In the genomic region with DNA sequence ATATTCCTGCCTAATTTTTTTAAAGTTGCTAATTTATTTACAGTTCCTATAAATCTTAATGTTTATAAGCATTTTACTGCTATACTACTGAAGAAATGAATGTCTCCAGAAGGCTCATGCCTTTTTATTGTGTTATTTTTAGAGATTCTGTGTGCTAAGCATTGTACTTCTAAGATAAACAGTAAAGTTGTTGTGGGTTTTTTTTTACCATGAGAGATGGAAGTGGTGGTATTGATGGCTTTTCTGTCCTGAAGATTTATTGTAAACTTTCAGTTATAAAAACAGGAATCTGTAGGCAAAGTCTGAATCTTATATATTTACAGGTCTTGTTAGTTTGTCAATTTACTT, we compare ENCODE assay signal across 30 cellular contexts.
DNase-seq lines count a peak whose midpoint lies in the region; ATAC-seq and TF ChIP-seq lines count a peak whose summit lies in the region.
"Had no signal": no experiment of that assay in that cellular context is flagged by ENCODE, and none has a peak within 500 bp of the region (broad histone marks: within the 10 kb centered on the region; RNA-seq: fewer than 3 reads in every experiment).

No MANE protein-coding gene starts in this region.

- no peak overlapping the region for H3K4me3 ChIP-seq in KMS-11 (IDR thresholded peaks at IDR 0.05; ENCODE audit: insufficient read depth, low read depth, low read length)
- H3K4me3 ChIP-seq: ascending aorta, colonic mucosa, GM23248, mucosa of descending colon, Peyer's patch, upper lobe of left lung had no signal

- DNase-seq in activated naive CD4-positive, alpha-beta T cell treated with Interleukin-2 at 50 U/mL for 16 hours, result no peak
- no peak for DNase-seq in activated T-helper 2 cell treated with anti-CD3 and anti-CD28 coated beads, Interferon-gamma antibody, Interleukin-2, Interleukin-4, amounts not matched to agents 10 μg/mL and 5 μg/mL and 100 μg/mL, durations not matched to agents 14 hours and 24 hours and 36 hours (ENCODE audit: low spot score)
- no peak for DNase-seq in stimulated activated effector memory CD8-positive, alpha-beta T cell treated with anti-CD3 and anti-CD28 coated beads, Interleukin-12 subunit alpha, Interleukin-12 subunit beta, amount 100 ng/mL, for 72 hours (ENCODE audit: low spot score in 2 of 2)
- no peak for DNase-seq in SHP77 (lab: John Stamatoyannopoulos, UW)
- DNase-seq: colonic mucosa; DMS79 treated with DMSO at 0.1 percent for 48 hours; effector CD8-positive, alpha-beta T cell; GDM1; GM23248; hippocampal formation; left colon; mucosa of descending colon; NCI-H1092; NCI-H1694; NCI-H446; NCI-H748 treated with DMSO at 0.1 percent for 48 hours; nephron progenitor cell; Peyer's patch; SIG-M5; stimulated activated CD4-positive, alpha-beta T cell treated with anti-CD3 and anti-CD28 coated beads, Interleukin-4, amount 100 ng/mL, for 1 hour; T1000; upper lobe of left lung had no signal

- H4K20me1 ChIP-seq in KMS-11 (ENCODE audit: insufficient read depth), result no peaks in the 10 kb centered on the region

- H3K4me3 Mint-ChIP-seq in activated naive CD4-positive, alpha-beta T cell treated with anti-CD3 and anti-CD28 coated beads, Interleukin-2, amount 50 U/mL, for 24 hours, result peak overlapping the region; percentile 1
- H3K4me3 Mint-ChIP-seq in activated T-helper 2 cell treated with anti-CD3 and anti-CD28 coated beads, Interferon-gamma antibody, Interleukin-2, Interleukin-4, amounts not matched to agents 10 μg/mL and 5 μg/mL and 100 μg/mL, durations not matched to agents 14 hours and 24 hours and 36 hours (ENCODE audit: low read depth), result no peak overlapping the region
- peak overlapping the region; percentile 66 for H3K4me3 Mint-ChIP-seq in stimulated activated effector memory CD8-positive, alpha-beta T cell treated with anti-CD3 and anti-CD28 coated beads, Interleukin-12 subunit alpha, Interleukin-12 subunit beta, amount 100 ng/mL, for 72 hours
- H3K4me3 Mint-ChIP-seq: nephron progenitor cell had no signal

- H3K79me2 ChIP-seq in KMS-11 (ENCODE audit: insufficient read depth, low read depth), result peaks cover 13% of the 10 kb centered on the region; the same call in 1 of the 2 replicates

- H3K27ac ChIP-seq in KMS-11, result no peak overlapping the region
- H3K27ac ChIP-seq: ascending aorta, C4-2B, colonic mucosa, epithelial cell of prostate, upper lobe of left lung had no signal

- H3K36me3 ChIP-seq in KMS-11 (ENCODE audit: insufficient read depth), result no peaks in the 10 kb centered on the region
- H3K36me3 ChIP-seq: ascending aorta, colonic mucosa, Peyer's patch had no signal

- no peaks in the 10 kb centered on the region for H3K27me3 ChIP-seq in KMS-11 (ENCODE audit: insufficient read depth, low read depth)
- H3K27me3 ChIP-seq: ascending aorta, colonic mucosa, Peyer's patch, upper lobe of left lung had no signal

- H3K9me3 Mint-ChIP-seq in activated naive CD4-positive, alpha-beta T cell treated with anti-CD3 and anti-CD28 coated beads, Interleukin-2, amount 50 U/mL, for 24 hours, result no peaks in the 10 kb centered on the region
- H3K9me3 Mint-ChIP-seq in activated T-helper 2 cell treated with anti-CD3 and anti-CD28 coated beads, Interferon-gamma antibody, Interleukin-2, Interleukin-4, amounts not matched to agents 10 μg/mL and 5 μg/mL and 100 μg/mL, durations not matched to agents 14 hours and 24 hours and 36 hours, result no peaks in the 10 kb centered on the region
- H3K9me3 Mint-ChIP-seq in stimulated activated effector memory CD8-positive, alpha-beta T cell treated with anti-CD3 and anti-CD28 coated beads, Interleukin-12 subunit alpha, Interleukin-12 subunit beta, amount 100 ng/mL, for 72 hours, result no peaks in the 10 kb centered on the region
- H3K9me3 Mint-ChIP-seq: activated naive CD4-positive, alpha-beta T cell treated with anti-CD3 and anti-CD28 coated beads, Interleukin-2, amount 50 U/mL, for 72 hours; nephron progenitor cell had no signal

- no peak overlapping the region for H2AFZ ChIP-seq in KMS-11 (ENCODE audit: low read depth)
- H2AFZ ChIP-seq: GM23248 had no signal

- TF ChIP-seq CTCF in KMS-11 (conservative IDR thresholded peaks at IDR 0.05; ENCODE audit: low read depth, low read length), result no peak

- H3K36me3 Mint-ChIP-seq in activated naive CD4-positive, alpha-beta T cell treated with anti-CD3 and anti-CD28 coated beads, Interleukin-2, amount 50 U/mL, for 24 hours, result peaks cover 10% of the 10 kb centered on the region
- H3K36me3 Mint-ChIP-seq in activated T-helper 2 cell treated with anti-CD3 and anti-CD28 coated beads, Interferon-gamma antibody, Interleukin-2, Interleukin-4, amounts not matched to agents 10 μg/mL and 5 μg/mL and 100 μg/mL, durations not matched to agents 14 hours and 24 hours and 36 hours (ENCODE audit: low read depth), result peaks cover 18% of the 10 kb centered on the region
- no peaks in the 10 kb centered on the region for H3K36me3 Mint-ChIP-seq in stimulated activated effector memory CD8-positive, alpha-beta T cell treated with anti-CD3 and anti-CD28 coated beads, Interleukin-12 subunit alpha, Interleukin-12 subunit beta, amount 100 ng/mL, for 72 hours

- intact Hi-C loops in activated T-helper 2 cell treated with anti-CD3 and anti-CD28 coated beads, Interferon-gamma antibody, Interleukin-2, Interleukin-4, amounts not matched to agents 10 μg/mL and 5 μg/mL and 100 μg/mL, durations not matched to agents 14 hours and 24 hours and 36 hours (cut with micrococcal nuclease), result loop anchor here (1.0 kb wide), 3 partner anchors 20 to 32 kb away; no protein-coding TSS in a partner anchor

- H3K4me1 Mint-ChIP-seq in activated naive CD4-positive, alpha-beta T cell treated with anti-CD3 and anti-CD28 coated beads, Interleukin-2, amount 50 U/mL, for 24 hours, result peaks cover 68% of the 10 kb centered on the region
- peaks cover 43% of the 10 kb centered on the region for H3K4me1 Mint-ChIP-seq in activated T-helper 2 cell treated with anti-CD3 and anti-CD28 coated beads, Interferon-gamma antibody, Interleukin-2, Interleukin-4, amounts not matched to agents 10 μg/mL and 5 μg/mL and 100 μg/mL, durations not matched to agents 14 hours and 24 hours and 36 hours (ENCODE audit: low read depth)
- H3K4me1 Mint-ChIP-seq in stimulated activated effector memory CD8-positive, alpha-beta T cell treated with anti-CD3 and anti-CD28 coated beads, Interleukin-12 subunit alpha, Interleukin-12 subunit beta, amount 100 ng/mL, for 72 hours, result peaks cover 36% of the 10 kb centered on the region

- ATAC-seq in stimulated activated effector memory CD8-positive, alpha-beta T cell treated with anti-CD3 and anti-CD28 coated beads, Interleukin-12 subunit alpha, Interleukin-12 subunit beta, amount 100 ng/mL, for 72 hours, result no peak
- ATAC-seq in GM18505 (IDR thresholded peaks at IDR 0.05; ENCODE audit: unreplicated experiment), result no peak
- ATAC-seq: left colon, mucosa of descending colon had no signal

- no peak overlapping the region for H3K9ac ChIP-seq in KMS-11
- H3K9ac ChIP-seq: GM23248 had no signal

- peak overlapping the region; percentile 16; the same call in 1 of the 2 replicates for H3K4me2 ChIP-seq in KMS-11

- no peak overlapping the region for H3K27ac Mint-ChIP-seq in activated naive CD4-positive, alpha-beta T cell treated with anti-CD3 and anti-CD28 coated beads, Interleukin-2, amount 50 U/mL, for 24 hours
- peak overlapping the region; percentile 90 for H3K27ac Mint-ChIP-seq in activated T-helper 2 cell treated with anti-CD3 and anti-CD28 coated beads, Interferon-gamma antibody, Interleukin-2, Interleukin-4, amounts not matched to agents 10 μg/mL and 5 μg/mL and 100 μg/mL, durations not matched to agents 14 hours and 24 hours and 36 hours
- peak overlapping the region; percentile 94 for H3K27ac Mint-ChIP-seq in stimulated activated effector memory CD8-positive, alpha-beta T cell treated with anti-CD3 and anti-CD28 coated beads, Interleukin-12 subunit alpha, Interleukin-12 subunit beta, amount 100 ng/mL, for 72 hours
- H3K27ac Mint-ChIP-seq: IgD-negative memory B cell had no signal

- no peaks in the 10 kb centered on the region for H3K27me3 Mint-ChIP-seq in activated naive CD4-positive, alpha-beta T cell treated with anti-CD3 and anti-CD28 coated beads, Interleukin-2, amount 50 U/mL, for 24 hours
- no peaks in the 10 kb centered on the region for H3K27me3 Mint-ChIP-seq in activated T-helper 2 cell treated with anti-CD3 and anti-CD28 coated beads, Interferon-gamma antibody, Interleukin-2, Interleukin-4, amounts not matched to agents 10 μg/mL and 5 μg/mL and 100 μg/mL, durations not matched to agents 14 hours and 24 hours and 36 hours (ENCODE audit: low read depth)
- H3K27me3 Mint-ChIP-seq: IgD-negative memory B cell had no signal

- peaks cover 24% of the 10 kb centered on the region for H3K4me1 ChIP-seq in KMS-11 (ENCODE audit: low read depth, poor library complexity, severe bottlenecking)
- H3K4me1 ChIP-seq: colonic mucosa had no signal

- no peak for TF ChIP-seq POLR2A in GM18505 (IDR thresholded peaks at IDR 0.05; ENCODE audit: borderline replicate concordance, extremely low read depth, insufficient read depth, insufficient read length)
